In the genomic region with DNA sequence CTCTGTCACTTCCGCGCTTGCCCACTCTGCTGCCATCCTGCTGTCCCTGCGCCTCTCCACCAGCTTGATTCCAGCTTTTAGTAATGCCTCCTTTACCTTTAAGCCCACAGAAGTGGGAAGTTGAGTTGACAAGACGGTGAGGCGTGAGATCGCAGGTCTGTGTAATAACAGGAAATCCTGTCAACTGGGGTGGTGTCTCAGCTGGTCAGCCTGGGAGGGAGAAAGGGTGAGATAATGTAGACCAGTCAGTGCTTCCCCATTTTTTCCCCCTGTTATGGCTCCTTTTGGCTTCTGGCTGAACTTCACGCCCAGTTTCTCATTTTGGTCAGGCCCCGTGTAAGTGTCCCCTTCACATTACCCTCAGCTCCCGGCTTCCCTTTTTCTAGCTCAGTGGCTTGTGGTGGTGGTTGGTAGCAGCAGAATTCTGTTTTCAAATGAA, we compare ENCODE assay signal across 8 cellular contexts.
DNase-seq lines count a peak whose midpoint lies in the region; ATAC-seq and TF ChIP-seq lines count a peak whose summit lies in the region.

No MANE protein-coding gene starts in this region.

- peaks cover 42 to 72% (median 44%) of the 10 kb centered on the region in 3 donors for H3K36me3 Mint-ChIP-seq in immature natural killer cell

- no peaks in the 10 kb centered on the region for H3K36me3 ChIP-seq in OCI-LY3 (replicated peaks; ENCODE audit: low read depth, low read length)

- DNase-seq in GM13977 (ENCODE audit: low spot score) (peak; percentile 32), immature natural killer cell (peak; percentile 56 to 63 (median 60)), occipital lobe (lab: John Stamatoyannopoulos, UW) (no peak)
- no peak for DNase-seq in activated CD4-positive, alpha-beta T cell treated with anti-CD3 and anti-CD28 coated beads, Interleukin-2, amount 50 U/mL, for 1 hour

- H3K27me3 Mint-ChIP-seq in immature natural killer cell (ENCODE audit: low read depth in 3 of 3), result peaks cover under 1 to 7% (median 2%) of the 10 kb centered on the region in 3 donors

- H3K9me3 ChIP-seq in OCI-LY3 (ENCODE audit: insufficient read depth, low read length), result no peaks in the 10 kb centered on the region

- TF ChIP-seq CTCF in GM13977 (IDR thresholded peaks at IDR 0.05; ENCODE audit: extremely low read depth, insufficient read depth, missing control alignments), result no peak
- no peak for TF ChIP-seq CTCF in OCI-LY3 (IDR thresholded peaks at IDR 0.05; ENCODE audit: low read depth, low read length)

- peak overlapping the region; percentile 82 to 88 (median 83) for H3K4me3 Mint-ChIP-seq in immature natural killer cell

- no peaks in the 10 kb centered on the region for H3K79me2 ChIP-seq in OCI-LY3 (ENCODE audit: low read length)

- H3K4me3 ChIP-seq in OCI-LY3 (ENCODE audit: low read length), result peak overlapping the region; percentile 26

- in situ Hi-C loops in GM13977 (cut with MboI; ENCODE audit: low pct_unique_long_range_greater_than_20kb, low sequenced_read_pairs, unreplicated experiment), result no loop called here

- 0 out of 2 replicates have a peak, but pooled peaks cover 5% of the 10 kb centered on the region for H3K27me3 ChIP-seq in OCI-LY3 (ENCODE audit: low read depth, low read length)

- H3K4me1 Mint-ChIP-seq in immature natural killer cell, result peaks cover 88 to 90% of the 10 kb centered on the region in 2 donors

- no peaks in the 10 kb centered on the region for H4K20me1 ChIP-seq in OCI-LY3 (ENCODE audit: insufficient read depth, low read length)

- peak overlapping the region; percentile 69; the same call in 1 of the 2 replicates for H2AFZ ChIP-seq in OCI-LY3 (ENCODE audit: low read depth, low read length)

- peak; percentile 59 for ATAC-seq in HG02588 (IDR thresholded peaks at IDR 0.05; ENCODE audit: unreplicated experiment)
- ATAC-seq in HG03095 (IDR thresholded peaks at IDR 0.05; ENCODE audit: unreplicated experiment), result no peak
- ATAC-seq in GM19328 (IDR thresholded peaks at IDR 0.05; ENCODE audit: unreplicated experiment), result no peak

- H3K27ac Mint-ChIP-seq in immature natural killer cell, result peak overlapping the region; percentile 90 to 99 (median 98)

- H3K9ac ChIP-seq in OCI-LY3 (ENCODE audit: low read length), result no peak overlapping the region

- H3K4me1 ChIP-seq in OCI-LY3 (ENCODE audit: low read length), result peaks cover 33% of the 10 kb centered on the region

- no peak overlapping the region for H3K27ac ChIP-seq in OCI-LY3 (ENCODE audit: low read length)

- peak overlapping the region; percentile 41 for H3K4me2 ChIP-seq in OCI-LY3 (ENCODE audit: low read length)

- peaks cover 0 to 4% (median 0%) of the 10 kb centered on the region in 6 donors for H3K9me3 Mint-ChIP-seq in immature natural killer cell

Comparison
In these comparisons a context has a peak if more than half of its experiments do, and no peak if none do; other contexts are left out.
1. DNase-seq: peak in GM13977 (single experiment) and immature natural killer cell (3 of 3); none in activated CD4-positive, alpha-beta T cell treated with anti-CD3 and anti-CD28 coated beads, Interleukin-2, amount 50 U/mL, for 1 hour (single experiment) and occipital lobe (single experiment).